Comparison of ENCODE assay signal across 8 cellular contexts in the genomic region with DNA sequence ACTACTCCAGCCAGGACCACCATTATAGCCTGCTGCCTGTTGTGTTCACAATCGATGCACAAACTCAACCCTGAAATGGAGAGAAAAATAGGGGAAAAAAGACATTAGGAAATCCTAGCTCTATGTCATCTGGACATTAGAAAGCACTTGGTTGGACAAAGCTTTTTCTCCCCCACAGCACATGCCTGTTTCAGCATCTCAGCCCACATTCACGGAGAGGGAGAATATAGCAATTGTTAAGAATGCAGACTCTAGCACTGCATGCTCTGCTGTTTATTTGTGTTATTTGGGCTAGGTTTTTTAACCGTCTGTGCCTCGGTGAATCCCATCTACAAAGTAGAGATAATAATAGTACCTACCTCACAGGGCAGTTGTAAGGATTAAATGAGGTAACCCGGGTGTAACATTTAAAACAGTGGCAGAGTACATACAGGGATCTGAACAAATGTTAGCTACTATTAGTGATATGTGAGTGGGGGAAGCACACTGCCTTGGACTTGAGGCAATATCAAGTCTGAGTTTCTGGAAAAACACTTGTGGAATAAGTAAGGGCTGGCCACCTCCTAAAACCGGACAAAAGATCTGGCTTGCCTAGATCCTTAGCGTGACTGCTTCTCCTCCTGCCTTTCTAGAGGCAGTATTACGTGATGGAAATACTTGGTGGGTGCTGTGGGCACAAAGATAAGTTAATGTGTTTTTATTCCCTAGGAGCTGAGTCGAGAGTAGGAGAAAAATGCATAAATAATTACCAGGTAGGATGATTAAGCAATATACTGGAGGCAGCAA. TPM values are rescaled to one million over a fixed set of nuclear protein-coding genes. Genes with fewer than 3 reads are reported as not detected.
DNase-seq lines count a peak whose midpoint lies in the region; ATAC-seq and TF ChIP-seq lines count a peak whose summit lies in the region.

No MANE protein-coding gene starts in this region.

- H3K36me3 ChIP-seq in left ventricle myocardium inferior (no peaks in the 10 kb centered on the region), rectal smooth muscle tissue (ENCODE audit: control insufficient read depth, insufficient read depth, low read length) (no peaks in the 10 kb centered on the region)

- ATAC-seq in activated naive CD4-positive, alpha-beta T cell treated with anti-CD3 and anti-CD28 coated beads, Interleukin-2, amount 50 U/mL, for 72 hours = peak in 1 of 2 donors; percentile 7
- no peak for ATAC-seq in HG03521 (IDR thresholded peaks at IDR 0.05; ENCODE audit: unreplicated experiment)

- H3K27me3 ChIP-seq in left ventricle myocardium inferior (ENCODE audit: low read depth) (no peaks in the 10 kb centered on the region), rectal smooth muscle tissue (ENCODE audit: control insufficient read depth, insufficient read depth, low read length) (no peaks in the 10 kb centered on the region)

- DNase-seq in NOMO-1 treated with DMSO at 0.1 percent for 48 hours (lab: John Stamatoyannopoulos, UW; ENCODE audit: unreplicated experiment) = peak; percentile 32
- no peak for DNase-seq in NOMO-1 treated with dmso at 0.1 percent for 144 hours (lab: John Stamatoyannopoulos, UW; ENCODE audit: unreplicated experiment)
- DNase-seq in NCI-H82 (lab: John Stamatoyannopoulos, UW) = peak; percentile 69
- DNase-seq in activated naive CD4-positive, alpha-beta T cell treated with anti-CD3 and anti-CD28 coated beads, Interleukin-2, amount 50 U/mL, for 72 hours (ENCODE audit: low spot score in 2 of 2) = no peak
- DNase-seq in left ventricle myocardium inferior = no peak
- DNase-seq in GM20000 (ENCODE audit: low spot score) = no peak

- TF ChIP-seq CTCF in left ventricle myocardium inferior (IDR thresholded peaks at IDR 0.05; ENCODE audit: borderline replicate concordance) = no peak
- no peak for TF ChIP-seq CTCF in GM20000 (IDR thresholded peaks at IDR 0.05; ENCODE audit: extremely low read depth, missing control alignments)

- H3K9me3 ChIP-seq in left ventricle myocardium inferior (replicated peaks) = no peaks in the 10 kb centered on the region

- peak overlapping the region; percentile 97 for H3K4me3 ChIP-seq in left ventricle myocardium inferior
- H3K4me3 ChIP-seq in rectal smooth muscle tissue (ENCODE audit: low read length) = peak overlapping the region; percentile 92

- peak overlapping the region; percentile 61 for H3K9ac ChIP-seq in rectal smooth muscle tissue (ENCODE audit: low read length)

- peaks cover 17 to 23% of the 10 kb centered on the region in 2 donors for H3K36me3 Mint-ChIP-seq in activated naive CD4-positive, alpha-beta T cell treated with anti-CD3 and anti-CD28 coated beads, Interleukin-2, amount 50 U/mL, for 72 hours

- intact Hi-C loops in left ventricle myocardium inferior (cut with micrococcal nuclease) = loop anchor here (10.0 kb wide), 1 partner anchor 156 kb away; no protein-coding TSS in a partner anchor

- H3K4me1 ChIP-seq in left ventricle myocardium inferior = peaks cover 65% of the 10 kb centered on the region
- peaks cover 16% of the 10 kb centered on the region for H3K4me1 ChIP-seq in rectal smooth muscle tissue (ENCODE audit: control insufficient read depth, insufficient read depth, low read length)

- H3K9me3 Mint-ChIP-seq in activated naive CD4-positive, alpha-beta T cell treated with anti-CD3 and anti-CD28 coated beads, Interleukin-2, amount 50 U/mL, for 72 hours = no peaks in the 10 kb centered on the region

- peak overlapping the region; percentile 94 to 96 for H3K27ac Mint-ChIP-seq in activated naive CD4-positive, alpha-beta T cell treated with anti-CD3 and anti-CD28 coated beads, Interleukin-2, amount 50 U/mL, for 72 hours

- H3K27ac ChIP-seq in left ventricle myocardium inferior (replicated peaks) (peak overlapping the region; percentile 100), rectal smooth muscle tissue (ENCODE audit: low read depth, low read length) (peak overlapping the region; percentile 99)

RNA-seq across cellular contexts. Expression of a gene that starts 1.1 kb away (rescaled TPM):
- 100 to 1,000 TPM; 185 to 201 TPM for total RNA-seq in activated naive CD4-positive, alpha-beta T cell treated with anti-CD3 and anti-CD28 coated beads, Interleukin-2, amount 50 U/mL, for 72 hours
- total RNA-seq in left ventricle myocardium inferior = 461 TPM

Comparison
In these comparisons a context has a peak if more than half of its experiments do, and no peak if none do; other contexts are left out.
1. DNase-seq: peak in NOMO-1 treated with DMSO at 0.1 percent for 48 hours (single experiment) and NCI-H82 (single experiment); none in NOMO-1 treated with dmso at 0.1 percent for 144 hours (single experiment), activated naive CD4-positive, alpha-beta T cell treated with anti-CD3 and anti-CD28 coated beads, Interleukin-2, amount 50 U/mL, for 72 hours (0 of 2), left ventricle myocardium inferior (single experiment) and GM20000 (single experiment).